ENCODE assay signal across 3 cellular contexts in the genomic region with DNA sequence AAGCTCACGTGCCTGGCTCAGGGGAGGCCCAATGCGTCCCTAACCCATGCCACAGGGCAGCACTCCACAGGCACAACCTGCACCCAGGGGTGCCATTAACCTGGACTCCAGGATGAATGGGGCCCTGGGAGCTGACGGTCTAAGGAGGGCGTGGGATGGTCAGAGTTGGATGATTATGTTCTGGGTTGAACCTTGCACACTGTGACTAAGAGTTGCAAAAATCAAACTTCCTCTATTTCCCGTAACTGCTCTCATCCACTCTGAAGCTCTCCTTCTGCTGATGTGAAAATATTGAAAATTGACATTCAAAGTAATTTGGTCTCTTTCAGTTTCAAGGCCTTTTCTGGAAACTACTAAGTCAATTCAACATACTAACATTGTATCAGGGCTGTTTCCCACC. TPM values are rescaled to one million over a fixed set of nuclear protein-coding genes. Genes with fewer than 3 reads are reported as not detected.
"Had no signal": no experiment of that assay in that cellular context is flagged by ENCODE, and none has a peak within 500 bp of the region (broad histone marks: within the 10 kb centered on the region; RNA-seq: fewer than 3 reads in every experiment).

No MANE protein-coding gene starts in this region.

RNA-seq across cellular contexts. Expression of a gene that starts 54.0 kb away (rescaled TPM):
- total RNA-seq: esophagus mucosa, fibroblast of villous mesenchyme, renal cortical epithelial cell had no signal
